ENCODE assay signal across 9 cellular contexts in the genomic region with DNA sequence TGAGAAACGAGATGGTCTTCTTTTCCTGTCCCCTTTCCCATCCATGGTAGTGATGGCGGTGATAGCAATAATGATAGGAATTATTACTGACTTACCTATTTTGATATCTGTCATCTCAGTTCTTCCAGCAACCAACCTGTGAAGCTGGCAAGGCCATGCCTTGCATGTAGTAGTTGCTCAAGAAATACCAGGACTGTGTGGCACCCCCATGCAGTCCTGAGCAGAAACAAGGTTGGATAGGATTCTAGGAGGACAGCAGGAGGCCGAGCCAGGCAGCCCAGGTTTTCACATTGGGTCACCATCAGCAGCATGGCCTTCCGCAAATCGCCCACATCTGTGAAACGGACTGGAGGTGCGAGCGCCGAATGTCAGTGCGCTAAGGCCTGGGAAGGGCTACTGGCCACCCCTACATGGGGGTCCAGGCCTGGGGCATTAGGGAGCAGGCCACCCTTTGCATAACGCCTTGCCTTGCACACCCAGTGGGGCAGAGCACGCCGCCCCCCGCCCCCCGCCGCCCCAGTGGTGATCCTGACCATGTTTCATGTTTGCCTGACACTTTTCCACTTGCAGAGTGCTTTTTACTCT. TPM values are rescaled to one million over a fixed set of nuclear protein-coding genes. Genes with fewer than 3 reads are reported as not detected.
DNase-seq lines count a peak whose midpoint lies in the region; ATAC-seq and TF ChIP-seq lines count a peak whose summit lies in the region.
"Had no signal": no experiment of that assay in that cellular context is flagged by ENCODE, and none has a peak within 500 bp of the region (broad histone marks: within the 10 kb centered on the region; RNA-seq: fewer than 3 reads in every experiment).

No MANE protein-coding gene starts in this region.

- peaks cover 74% of the 10 kb centered on the region for H3K4me1 ChIP-seq in DND-41 (ENCODE audit: insufficient read depth, low read length)
- H3K4me1 ChIP-seq in gastroesophageal sphincter, result peaks cover 7 to 84% (median 71%) of the 10 kb centered on the region in 3 donors
- peaks cover 51% of the 10 kb centered on the region for H3K4me1 ChIP-seq in prostate gland (replicated peaks)

- H3K4me2 ChIP-seq in DND-41 (ENCODE audit: insufficient read depth, low read length), result peak overlapping the region; percentile 96

- ATAC-seq in DND-41 (ENCODE audit: insufficient read depth, low read depth) (no peak), T-cell (replicated peaks in 1 of 4) (no peak), gastroesophageal sphincter (no peak), HG03159 (IDR thresholded peaks at IDR 0.05; ENCODE audit: unreplicated experiment) (no peak), GM18517 (IDR thresholded peaks at IDR 0.05; ENCODE audit: unreplicated experiment) (no peak)

- TF ChIP-seq POLR2A in gastroesophageal sphincter (IDR thresholded peaks at IDR 0.05) (no peak), prostate gland (IDR thresholded peaks at IDR 0.05) (no peak)

- DNase-seq in DND-41, result no peak
- no peak for DNase-seq in T-cell
- DNase-seq in prostate gland (ENCODE audit: low spot score), result no peak
- no peak for DNase-seq in hypothalamus (lab: John Stamatoyannopoulos, UW)
- no peak for DNase-seq in NCI-H1048 (lab: John Stamatoyannopoulos, UW)
- DNase-seq: mammary epithelial cell had no signal

- H3K27me3 Mint-ChIP-seq in T-cell, result no peaks in the 10 kb centered on the region

- CTCF ChIA-PET in T-cell (lab: Charles Lee), result interaction anchor here in 1 of 2 donors (1.2 to 3.1 kb wide), 2 partner anchors 25 to 49 kb away, joined by 3 to 7 read pairs; no protein-coding TSS in a partner anchor

- POLR2A ChIA-PET in T-cell (lab: Charles Lee), result no interaction called here

- no peaks in the 10 kb centered on the region for H3K9me3 Mint-ChIP-seq in T-cell

- H3K4me3 Mint-ChIP-seq in T-cell, result peak overlapping the region; percentile 96 to 99 (median 98)

- H2AFZ ChIP-seq in DND-41 (ENCODE audit: low read depth, low read length), result no peak overlapping the region

- H3K79me2 ChIP-seq in DND-41 (ENCODE audit: insufficient read depth, low read length), result peaks cover 80% of the 10 kb centered on the region

- H3K27me3 ChIP-seq in DND-41 (ENCODE audit: insufficient read depth, low read length, poor library complexity) (no peaks in the 10 kb centered on the region), gastroesophageal sphincter (no peaks in the 10 kb centered on the region), prostate gland (replicated peaks; ENCODE audit: insufficient read depth) (no peaks in the 10 kb centered on the region)

- TF ChIP-seq EP300 in gastroesophageal sphincter (IDR thresholded peaks at IDR 0.05), result no peak

- 68 to 100% methylated on average over 1 to 5 of the region's 16 CpGs for WGBS in gastroesophageal sphincter (ENCODE audit: low coverage in 1 of 2), 2 donors
- WGBS in prostate gland, result 83% methylated on average over 15 of the region's 16 CpGs

- H3K36me3 Mint-ChIP-seq in T-cell, result peaks cover 27% of the 10 kb centered on the region

- intact Hi-C loops in prostate gland (cut with DNase I), result loop anchor here (5.0 kb wide), 1 partner anchor 34 kb away; the partner anchor contains the start of gene SSH3

- peak overlapping the region; percentile 95 for H3K27ac ChIP-seq in DND-41 (ENCODE audit: low read length)
- peak overlapping the region in 3 of 4 donors; percentile 88 to 92 (median 88) for H3K27ac ChIP-seq in gastroesophageal sphincter
- peak overlapping the region; percentile 75 to 95 for H3K27ac ChIP-seq in prostate gland

- peak overlapping the region; percentile 97 to 98 for H3K27ac Mint-ChIP-seq in T-cell

- TF ChIP-seq CTCF in DND-41 (IDR thresholded peaks at IDR 0.05; ENCODE audit: borderline replicate concordance, extremely low read depth, low read length, poor library complexity, severe bottlenecking), result no peak
- no peak for TF ChIP-seq CTCF in gastroesophageal sphincter (IDR thresholded peaks at IDR 0.05)
- TF ChIP-seq CTCF in prostate gland (IDR thresholded peaks at IDR 0.05), result no peak

- H3K4me3 ChIP-seq in DND-41 (ENCODE audit: low read depth in 1 of 2, low read length in 2 of 2) (peak overlapping the region in 1 of 2 experiments; percentile 84; a peak in 3 of 4 replicates), gastroesophageal sphincter (peak overlapping the region in 1 of 2 donors; percentile 96), prostate gland (peak overlapping the region in 1 of 2 donors; percentile 93)

- H3K4me1 Mint-ChIP-seq in T-cell, result peaks cover 65 to 83% (median 69%) of the 10 kb centered on the region in 3 donors

- H3K9me3 ChIP-seq in DND-41 (ENCODE audit: insufficient read depth, low read length, severe bottlenecking) (no peaks in the 10 kb centered on the region), gastroesophageal sphincter (no peaks in the 10 kb centered on the region), prostate gland (no peaks in the 10 kb centered on the region)

- H3K9ac ChIP-seq in DND-41 (ENCODE audit: low read depth, low read length), result peak overlapping the region; percentile 95

- H4K20me1 ChIP-seq in DND-41 (ENCODE audit: insufficient read depth, low read length), result peaks cover 68% of the 10 kb centered on the region

- H3K36me3 ChIP-seq in DND-41 (ENCODE audit: insufficient read depth, low read length) (peaks cover 71% of the 10 kb centered on the region), gastroesophageal sphincter (peaks cover 0 to 16% of the 10 kb centered on the region in 2 donors), prostate gland (no peaks in the 10 kb centered on the region)

RNA-seq across cellular contexts. Expression of gene GRK2, which starts 2.5 kb away (rescaled TPM):
- total RNA-seq in T-cell (100 to 1,000 TPM; 267 to 394 (median 382) TPM), gastroesophageal sphincter (10 to 100 TPM; 44.0 to 76.9 (median 64.8) TPM), prostate gland (100 to 1,000 TPM; 102 to 111 TPM)

RNA-seq across cellular contexts. Expression of gene ANKRD13D, which starts 20.3 kb away (rescaled TPM):
- total RNA-seq in T-cell (100 to 1,000 TPM; 150 to 249 (median 237) TPM), gastroesophageal sphincter (10 to 100 TPM; 25.6 to 61.6 (median 32.3) TPM), prostate gland (10 to 100 TPM; 35.9 to 75.3 TPM)

RNA-seq across cellular contexts. Expression of gene SSH3, which starts 34.6 kb away (rescaled TPM):
- total RNA-seq in T-cell (10 to 100 TPM; 11.5 to 30.9 (median 26.7) TPM), gastroesophageal sphincter (10 to 100 TPM; 33.9 to 58.4 (median 41.9) TPM), prostate gland (100 to 1,000 TPM in 1 of 2 donors, 10 to 100 TPM in 1; 70.9 to 101 TPM)
